26 cellular contexts compared by ENCODE assay signal in the genomic region with DNA sequence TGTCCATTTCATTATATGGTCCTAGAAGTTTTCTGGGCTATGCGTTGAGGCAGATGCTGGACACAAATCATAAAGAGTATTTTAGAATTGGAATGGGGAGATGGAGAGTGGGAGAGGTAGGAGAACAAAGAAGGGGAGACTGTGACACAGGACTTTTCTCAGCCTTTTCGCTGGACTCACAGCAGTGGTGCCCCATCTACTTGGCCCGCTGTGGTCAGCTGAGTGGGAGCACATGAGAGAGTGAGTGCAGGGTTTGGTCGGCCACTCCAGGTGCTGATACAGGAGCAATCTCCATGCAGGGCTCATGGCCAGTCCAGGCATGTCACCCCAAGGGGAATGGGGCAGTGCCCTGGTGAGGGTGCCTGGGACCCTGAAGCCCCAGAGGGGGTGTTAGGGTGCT.
DNase-seq lines count a peak whose midpoint lies in the region; ATAC-seq, FAIRE-seq and TF ChIP-seq lines count a peak whose summit lies in the region.
"Had no signal": no experiment of that assay in that cellular context is flagged by ENCODE, and none has a peak within 500 bp of the region (broad histone marks: within the 10 kb centered on the region; RNA-seq: fewer than 3 reads in every experiment).

No MANE protein-coding gene starts in this region.

- ATAC-seq in WTC11 (no peak), GM18873 (IDR thresholded peaks at IDR 0.05; ENCODE audit: low FRiP score, unreplicated experiment) (no peak)
- ATAC-seq in stimulated activated effector memory CD8-positive, alpha-beta T cell treated with anti-CD3 and anti-CD28 coated beads, Interleukin-12 subunit alpha, Interleukin-12 subunit beta, amount 100 ng/mL, for 72 hours: peak; percentile 31
- ATAC-seq: HCT116, Panc1 had no signal

- peaks cover 74% of the 10 kb centered on the region for H3K4me1 Mint-ChIP-seq in WTC11
- no peaks in the 10 kb centered on the region for H3K4me1 Mint-ChIP-seq in stimulated activated effector memory CD8-positive, alpha-beta T cell treated with anti-CD3 and anti-CD28 coated beads, Interleukin-12 subunit alpha, Interleukin-12 subunit beta, amount 100 ng/mL, for 72 hours
- H3K4me1 Mint-ChIP-seq: B cell had no signal

- DNase-seq in WTC11 (ENCODE audit: low spot score) (no peak), mesenchymal stem cell (no peak), AG08395 (ENCODE audit: low spot score) (no peak), H54 (ENCODE audit: insufficient read length, low spot score) (no peak)
- no peak for DNase-seq in stimulated activated effector memory CD8-positive, alpha-beta T cell treated with anti-CD3 and anti-CD28 coated beads, Interleukin-12 subunit alpha, Interleukin-12 subunit beta, amount 100 ng/mL, for 72 hours (ENCODE audit: low spot score in 2 of 2)
- DNase-seq in activated CD4-positive, alpha-beta T cell treated with anti-CD3 and anti-CD28 coated beads, Interleukin-2, amount 50 U/mL, for 1 hour: no peak
- DNase-seq: Calu3, DMS153, DND-41, GM23248, IMR-90, NCI-H1048, NCI-H1417, NCI-H1694, NCI-H2029 treated with DMSO at 0.1 percent for 48 hours, NCI-H2227 treated with DMSO at 0.1 percent for 48 hours, NCI-H510A, NCI-H69, SHP77 had no signal

- peaks cover 17% of the 10 kb centered on the region for H3K9me3 Mint-ChIP-seq in WTC11
- H3K9me3 Mint-ChIP-seq in stimulated activated effector memory CD8-positive, alpha-beta T cell treated with anti-CD3 and anti-CD28 coated beads, Interleukin-12 subunit alpha, Interleukin-12 subunit beta, amount 100 ng/mL, for 72 hours: no peaks in the 10 kb centered on the region

- no peak overlapping the region for H2AK5ac ChIP-seq in mesenchymal stem cell (ENCODE audit: low read length, severe bottlenecking)

- H3K36me3 Mint-ChIP-seq in WTC11: peaks cover 17% of the 10 kb centered on the region
- H3K36me3 Mint-ChIP-seq in stimulated activated effector memory CD8-positive, alpha-beta T cell treated with anti-CD3 and anti-CD28 coated beads, Interleukin-12 subunit alpha, Interleukin-12 subunit beta, amount 100 ng/mL, for 72 hours: no peaks in the 10 kb centered on the region

- no peak overlapping the region for H3K18ac ChIP-seq in mesenchymal stem cell (ENCODE audit: low read depth in 1 of 2, low read length in 2 of 2)

- peak overlapping the region; percentile 9 for H4K91ac ChIP-seq in mesenchymal stem cell (ENCODE audit: low read length)

- H3K4me3 ChIP-seq in HUES48 (ENCODE audit: low read depth, low read length) (no peak overlapping the region), mesenchymal stem cell (ENCODE audit: insufficient read depth in 1 of 2, low read depth in 1 of 2, low read length in 2 of 2) (no peak overlapping the region)
- H3K4me3 ChIP-seq: GM23248 had no signal

- no peak overlapping the region for H2BK15ac ChIP-seq in mesenchymal stem cell (ENCODE audit: low read depth, poor library complexity, severe bottlenecking)

- H2AFZ ChIP-seq in mesenchymal stem cell (ENCODE audit: low read depth, low read length): no peak overlapping the region
- H2AFZ ChIP-seq: GM23248 had no signal

- no peak overlapping the region for H3K4me2 ChIP-seq in mesenchymal stem cell (ENCODE audit: low read length, poor library complexity, severe bottlenecking)
- H3K4me2 ChIP-seq: KMS-11 had no signal

- TF ChIP-seq POLR2A in H54 (IDR thresholded peaks at IDR 0.05; ENCODE audit: low read depth, low read length): no peak

- peak overlapping the region; percentile 94 for H3K27ac Mint-ChIP-seq in WTC11
- no peak overlapping the region for H3K27ac Mint-ChIP-seq in stimulated activated effector memory CD8-positive, alpha-beta T cell treated with anti-CD3 and anti-CD28 coated beads, Interleukin-12 subunit alpha, Interleukin-12 subunit beta, amount 100 ng/mL, for 72 hours
- H3K27ac Mint-ChIP-seq: B cell had no signal

- no peak overlapping the region for H2BK12ac ChIP-seq in mesenchymal stem cell (ENCODE audit: low read length in 2 of 2)

- no peak overlapping the region for H3K23ac ChIP-seq in mesenchymal stem cell (ENCODE audit: low read length in 2 of 2)

- H3K4me3 Mint-ChIP-seq in WTC11: peak overlapping the region; percentile 18; the same call in 1 of the 2 replicates
- no peak overlapping the region for H3K4me3 Mint-ChIP-seq in stimulated activated effector memory CD8-positive, alpha-beta T cell treated with anti-CD3 and anti-CD28 coated beads, Interleukin-12 subunit alpha, Interleukin-12 subunit beta, amount 100 ng/mL, for 72 hours
- H3K4me3 Mint-ChIP-seq: B cell had no signal

- CTCF ChIA-PET in WTC11 (lab: Charles Lee): no interaction called here

- no peaks in the 10 kb centered on the region for H3K27me3 Mint-ChIP-seq in WTC11 (ENCODE audit: low read depth)

- POLR2A ChIA-PET in WTC11 (lab: Charles Lee): no interaction called here

- no peak for FAIRE-seq in H54 (lab: Jason Lieb, UNC)

- H3K36me3 ChIP-seq in HUES48 (ENCODE audit: control insufficient read depth, insufficient read depth, low read length) (no peaks in the 10 kb centered on the region), mesenchymal stem cell (ENCODE audit: control insufficient read depth in 1 of 2, insufficient read depth in 2 of 2, low read depth in 1 of 2, low read length in 2 of 2) (no peaks in the 10 kb centered on the region)

- no peaks in the 10 kb centered on the region for H3K27me3 ChIP-seq in HUES48 (ENCODE audit: control insufficient read depth, insufficient read depth, low read length)
- peaks cover 0 to 8% of the 10 kb centered on the region in 2 experiments for H3K27me3 ChIP-seq in mesenchymal stem cell (ENCODE audit: control insufficient read depth in 1 of 2, insufficient read depth in 1 of 2, low read length in 2 of 2)

- H2BK120ac ChIP-seq in mesenchymal stem cell (ENCODE audit: low read depth, low read length): no peak overlapping the region

- H4K8ac ChIP-seq in mesenchymal stem cell (ENCODE audit: low read length): no peak overlapping the region

- no peak overlapping the region for H2BK5ac ChIP-seq in mesenchymal stem cell (ENCODE audit: low read depth, low read length, poor library complexity, severe bottlenecking)

- H3K27ac ChIP-seq in HUES48 (ENCODE audit: low read depth, low read length) (peak overlapping the region; percentile 97), mesenchymal stem cell (ENCODE audit: low read length, poor library complexity, severe bottlenecking) (no peak overlapping the region)
- H3K27ac ChIP-seq: GM23248, KMS-11, RWPE1 had no signal

- H3K79me1 ChIP-seq in mesenchymal stem cell (replicated peaks; ENCODE audit: low read length, poor library complexity, severe bottlenecking): no peaks in the 10 kb centered on the region

- 89% methylated on average over 4 of the region's 4 CpGs for WGBS in mesenchymal stem cell

- H3K4ac ChIP-seq in mesenchymal stem cell (ENCODE audit: low read depth in 1 of 2, low read length in 2 of 2): no peak overlapping the region

- H3K14ac ChIP-seq in mesenchymal stem cell (ENCODE audit: low read length in 2 of 2): no peak overlapping the region

- H3K9me3 ChIP-seq in HUES48 (ENCODE audit: control insufficient read depth, insufficient read depth, low read length) (no peaks in the 10 kb centered on the region), mesenchymal stem cell (ENCODE audit: control insufficient read depth, low read length) (no peaks in the 10 kb centered on the region)

- no peak for TF ChIP-seq CTCF in WTC11 (IDR thresholded peaks at IDR 0.05)

- no peak overlapping the region for H3K9ac ChIP-seq in HUES48 (ENCODE audit: low read depth, low read length)
- no peak overlapping the region for H3K9ac ChIP-seq in mesenchymal stem cell (ENCODE audit: low read length)
- H3K9ac ChIP-seq: GM23248, KMS-11 had no signal

- H3K4me1 ChIP-seq in HUES48 (ENCODE audit: control insufficient read depth, insufficient read depth, low read length): peaks cover 54% of the 10 kb centered on the region
- H3K4me1 ChIP-seq in mesenchymal stem cell (ENCODE audit: control insufficient read depth, insufficient read depth, low read depth, low read length): peaks cover 2% of the 10 kb centered on the region

TF ChIP-seq in WTC11, 78 proteins besides CTCF, POLR2A, EP300 and RAD21 (continues in another document):
- TF ChIP-seq, protein P1, sequence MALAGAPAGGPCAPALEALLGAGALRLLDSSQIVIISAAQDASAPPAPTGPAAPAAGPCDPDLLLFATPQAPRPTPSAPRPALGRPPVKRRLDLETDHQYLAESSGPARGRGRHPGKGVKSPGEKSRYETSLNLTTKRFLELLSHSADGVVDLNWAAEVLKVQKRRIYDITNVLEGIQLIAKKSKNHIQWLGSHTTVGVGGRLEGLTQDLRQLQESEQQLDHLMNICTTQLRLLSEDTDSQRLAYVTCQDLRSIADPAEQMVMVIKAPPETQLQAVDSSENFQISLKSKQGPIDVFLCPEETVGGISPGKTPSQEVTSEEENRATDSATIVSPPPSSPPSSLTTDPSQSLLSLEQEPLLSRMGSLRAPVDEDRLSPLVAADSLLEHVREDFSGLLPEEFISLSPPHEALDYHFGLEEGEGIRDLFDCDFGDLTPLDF (CRISPR knock-in tag; IDR thresholded peaks at IDR 0.05): no peak
- no peak for TF ChIP-seq CREM (CRISPR knock-in tag; IDR thresholded peaks at IDR 0.05)
- TF ChIP-seq GTF2I (CRISPR knock-in tag; conservative IDR thresholded peaks at IDR 0.05): no peak
- TF ChIP-seq, protein P2, sequence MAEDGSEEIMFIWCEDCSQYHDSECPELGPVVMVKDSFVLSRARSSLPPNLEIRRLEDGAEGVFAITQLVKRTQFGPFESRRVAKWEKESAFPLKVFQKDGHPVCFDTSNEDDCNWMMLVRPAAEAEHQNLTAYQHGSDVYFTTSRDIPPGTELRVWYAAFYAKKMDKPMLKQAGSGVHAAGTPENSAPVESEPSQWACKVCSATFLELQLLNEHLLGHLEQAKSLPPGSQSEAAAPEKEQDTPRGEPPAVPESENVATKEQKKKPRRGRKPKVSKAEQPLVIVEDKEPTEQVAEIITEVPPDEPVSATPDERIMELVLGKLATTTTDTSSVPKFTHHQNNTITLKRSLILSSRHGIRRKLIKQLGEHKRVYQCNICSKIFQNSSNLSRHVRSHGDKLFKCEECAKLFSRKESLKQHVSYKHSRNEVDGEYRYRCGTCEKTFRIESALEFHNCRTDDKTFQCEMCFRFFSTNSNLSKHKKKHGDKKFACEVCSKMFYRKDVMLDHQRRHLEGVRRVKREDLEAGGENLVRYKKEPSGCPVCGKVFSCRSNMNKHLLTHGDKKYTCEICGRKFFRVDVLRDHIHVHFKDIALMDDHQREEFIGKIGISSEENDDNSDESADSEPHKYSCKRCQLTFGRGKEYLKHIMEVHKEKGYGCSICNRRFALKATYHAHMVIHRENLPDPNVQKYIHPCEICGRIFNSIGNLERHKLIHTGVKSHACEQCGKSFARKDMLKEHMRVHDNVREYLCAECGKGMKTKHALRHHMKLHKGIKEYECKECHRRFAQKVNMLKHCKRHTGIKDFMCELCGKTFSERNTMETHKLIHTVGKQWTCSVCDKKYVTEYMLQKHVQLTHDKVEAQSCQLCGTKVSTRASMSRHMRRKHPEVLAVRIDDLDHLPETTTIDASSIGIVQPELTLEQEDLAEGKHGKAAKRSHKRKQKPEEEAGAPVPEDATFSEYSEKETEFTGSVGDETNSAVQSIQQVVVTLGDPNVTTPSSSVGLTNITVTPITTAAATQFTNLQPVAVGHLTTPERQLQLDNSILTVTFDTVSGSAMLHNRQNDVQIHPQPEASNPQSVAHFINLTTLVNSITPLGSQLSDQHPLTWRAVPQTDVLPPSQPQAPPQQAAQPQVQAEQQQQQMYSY (CRISPR knock-in tag; IDR thresholded peaks at IDR 0.05): no peak
